Comparison of ENCODE assay signal across 1 cellular context in genomic region chr3:197942956-197943556, GRCh38.
TF ChIP-seq lines count a peak whose summit lies in the region.

No MANE protein-coding gene starts in this region.

TF ChIP-seq in K562, 482 proteins besides CTCF, POLR2A, EP300 and RAD21 (continued from another document):
- no peak for TF ChIP-seq ZFP91 (CRISPR knock-in tag; IDR thresholded peaks at IDR 0.05)
- TF ChIP-seq DPF2 (IDR thresholded peaks at IDR 0.05) = no peak
- no peak for TF ChIP-seq TEAD2 (tag; IDR thresholded peaks at IDR 0.05)
- no peak for TF ChIP-seq CBX1 (IDR thresholded peaks at IDR 0.05; ENCODE audit: low read depth)
- TF ChIP-seq ARID2 (IDR thresholded peaks at IDR 0.05) = no peak
- TF ChIP-seq SMAD1 (IDR thresholded peaks at IDR 0.05; ENCODE audit: low read depth, low read length, partially characterized antibody) = no peak
- TF ChIP-seq CBFA2T3 (IDR thresholded peaks at IDR 0.05) = no peak
- TF ChIP-seq PHF20 (IDR thresholded peaks at IDR 0.05; ENCODE audit: partially characterized antibody) = no peak
- no peak for TF ChIP-seq MYBL2 (IDR thresholded peaks at IDR 0.05; ENCODE audit: low read depth)
- no peak for TF ChIP-seq MYBL2 (CRISPR knock-in tag; IDR thresholded peaks at IDR 0.05; ENCODE audit: borderline replicate concordance)
- TF ChIP-seq THRAP3 (IDR thresholded peaks at IDR 0.05; ENCODE audit: borderline replicate concordance) = no peak
- TF ChIP-seq CREM (IDR thresholded peaks at IDR 0.05; ENCODE audit: low read depth) = no peak
- TF ChIP-seq IRF9 (tag; IDR thresholded peaks at IDR 0.05) = no peak
- no peak for TF ChIP-seq E2F4 (CRISPR knock-in tag; IDR thresholded peaks at IDR 0.05; ENCODE audit: low read depth)
- TF ChIP-seq ZBTB33 (CRISPR knock-in tag; IDR thresholded peaks at IDR 0.05) = no peak
- no peak for TF ChIP-seq TBL1XR1 (IDR thresholded peaks at IDR 0.05; ENCODE audit: low read length in 2 of 2)
- TF ChIP-seq UBTF (IDR thresholded peaks at IDR 0.05; ENCODE audit: borderline replicate concordance in 1 of 2, low read depth in 2 of 2, low read length in 2 of 2) = no peak
- no peak for TF ChIP-seq SETDB1 (IDR thresholded peaks at IDR 0.05; ENCODE audit: low read length)
- no peak for TF ChIP-seq ZNF277 (CRISPR knock-in tag; IDR thresholded peaks at IDR 0.05; ENCODE audit: borderline replicate concordance)
- no peak for TF ChIP-seq ZNF589 (CRISPR knock-in tag; IDR thresholded peaks at IDR 0.05; ENCODE audit: low read depth)
- no peak for TF ChIP-seq DIDO1 (tag; IDR thresholded peaks at IDR 0.05; ENCODE audit: low read depth)
- TF ChIP-seq LEF1 (IDR thresholded peaks at IDR 0.05) = no peak
- TF ChIP-seq C11orf30 (IDR thresholded peaks at IDR 0.05; ENCODE audit: low read depth) = no peak
- no peak for TF ChIP-seq ZNF668 (CRISPR knock-in tag; IDR thresholded peaks at IDR 0.05)
- TF ChIP-seq MEIS2 (IDR thresholded peaks at IDR 0.05; ENCODE audit: partially characterized antibody) = peak; percentile 34
- 0 out of 2 replicates have a peak, but pooled peaks have one; percentile 16 for TF ChIP-seq ZNF592 (IDR thresholded peaks at IDR 0.05)
- TF ChIP-seq ARNT (IDR thresholded peaks at IDR 0.05) = peak in 1 of 2 experiments; percentile 41; a peak in 1 of 4 replicates
- TF ChIP-seq PHB2 (IDR thresholded peaks at IDR 0.05; ENCODE audit: low read depth) = no peak
- TF ChIP-seq MAX (CRISPR knock-in tag; IDR thresholded peaks at IDR 0.05) = no peak
- no peak for TF ChIP-seq SMARCB1 (IDR thresholded peaks at IDR 0.05; ENCODE audit: insufficient read length, low read depth)
- TF ChIP-seq HNRNPUL1 (IDR thresholded peaks at IDR 0.05; ENCODE audit: low read length) = no peak
- TF ChIP-seq FOSL1 (tag; conservative IDR thresholded peaks at IDR 0.05) = 0 out of 2 replicates have a peak, but pooled peaks have one; percentile 22
- peak; percentile 50; the same call in 1 of the 2 replicates for TF ChIP-seq GATAD2B (IDR thresholded peaks at IDR 0.05; ENCODE audit: borderline replicate concordance)
- TF ChIP-seq ILK (tag; IDR thresholded peaks at IDR 0.05; ENCODE audit: borderline replicate concordance, low read depth) = no peak
- peak; percentile 37; the same call in 1 of the 2 replicates for TF ChIP-seq ZNF121 (CRISPR knock-in tag; conservative IDR thresholded peaks at IDR 0.05)
- TF ChIP-seq CXXC5 (CRISPR knock-in tag; IDR thresholded peaks at IDR 0.05) = no peak
- no peak for TF ChIP-seq RUNX1 (IDR thresholded peaks at IDR 0.05; ENCODE audit: low read depth)
- no peak for TF ChIP-seq ATF3 (IDR thresholded peaks at IDR 0.05)
- no peak for TF ChIP-seq ATF3 (CRISPR knock-in tag; conservative IDR thresholded peaks at IDR 0.05)
- TF ChIP-seq NKRF (IDR thresholded peaks at IDR 0.05; ENCODE audit: borderline replicate concordance) = no peak
- no peak for TF ChIP-seq TAL1 (IDR thresholded peaks at IDR 0.05)
- TF ChIP-seq ZNF717 (CRISPR knock-in tag; IDR thresholded peaks at IDR 0.05) = no peak
